In genomic region chr20:50916934-50917333, GRCh38 we compare ENCODE assay signal across 12 cellular contexts. TPM values are rescaled to one million over a fixed set of nuclear protein-coding genes. Genes with fewer than 3 reads are reported as not detected.
DNase-seq lines count a peak whose midpoint lies in the region; ATAC-seq and TF ChIP-seq lines count a peak whose summit lies in the region.
"Had no signal": no experiment of that assay in that cellular context is flagged by ENCODE, and none has a peak within 500 bp of the region (broad histone marks: within the 10 kb centered on the region; RNA-seq: fewer than 3 reads in every experiment).

No MANE protein-coding gene starts in this region.

- no peaks in the 10 kb centered on the region for H3K27me3 ChIP-seq in BLaER1
- no peaks in the 10 kb centered on the region for H3K27me3 ChIP-seq in GM23248 (replicated peaks; ENCODE audit: insufficient read depth)
- no peaks in the 10 kb centered on the region for H3K27me3 ChIP-seq in ascending aorta
- H3K27me3 ChIP-seq in suprapubic skin = no peaks in the 10 kb centered on the region

- H3K4me2 ChIP-seq in BLaER1 (peak overlapping the region; percentile 63), GM23248 (ENCODE audit: unreplicated experiment) (no peak overlapping the region)

- TF ChIP-seq CTCF in ascending aorta (IDR thresholded peaks at IDR 0.05) (no peak), nephron (IDR thresholded peaks at IDR 0.05; ENCODE audit: unreplicated experiment in 3 of 3) (no peak), suprapubic skin (IDR thresholded peaks at IDR 0.05) (no peak)

- peaks cover 78% of the 10 kb centered on the region for H3F3A ChIP-seq in GM23248 (ENCODE audit: insufficient read depth)

- 59 to 73% methylated on average over 3 of the region's 3 CpGs for WGBS in GM23248 (ENCODE audit: low coverage in 1 of 2, low lambda C conversion rate in 2 of 2, missing lambda C conversion rate in 2 of 2), 2 experiments
- 76% methylated on average over 3 of the region's 3 CpGs for WGBS in suprapubic skin

- H3K4me1 ChIP-seq in BLaER1 (peaks cover 82% of the 10 kb centered on the region), GM23248 (ENCODE audit: insufficient read depth) (peaks cover 82% of the 10 kb centered on the region), ascending aorta (peaks cover 0 to 65% of the 10 kb centered on the region in 2 donors), suprapubic skin (peaks cover 81% of the 10 kb centered on the region)

- ATAC-seq in GM18498 (IDR thresholded peaks at IDR 0.05; ENCODE audit: unreplicated experiment) (no peak), GM21381 (IDR thresholded peaks at IDR 0.05; ENCODE audit: unreplicated experiment) (no peak)

- peaks cover 68% of the 10 kb centered on the region for H3K4me1 Mint-ChIP-seq in nephron

- H3K9me3 Mint-ChIP-seq in nephron = no peaks in the 10 kb centered on the region

- H3K27ac Mint-ChIP-seq in nephron = peak overlapping the region; percentile 17 to 79 (median 32)

- intact Hi-C loops in ascending aorta (cut with DNase I) = no loop called here

- H3K4me3 ChIP-seq in BLaER1 = no peak overlapping the region
- no peak overlapping the region for H3K4me3 ChIP-seq in GM23248
- no peak overlapping the region for H3K4me3 ChIP-seq in ascending aorta
- H3K4me3 ChIP-seq in suprapubic skin = no peak overlapping the region

- no peak for DNase-seq in GM23248
- DNase-seq in ascending aorta (ENCODE audit: low spot score in 2 of 2) = no peak
- DNase-seq in suprapubic skin (ENCODE audit: low spot score in 2 of 2) = no peak
- no peak for DNase-seq in RPMI8226
- DNase-seq: activated effector memory CD4-positive, alpha-beta T cell treated with anti-CD3 and anti-CD28 coated beads, Interleukin-2, amount 50 U/mL, for 16 hours; COR-L47; NCI-H2029 treated with DMSO at 0.1 percent for 48 hours; stimulated activated CD4-positive, alpha-beta T cell treated with anti-CD3 and anti-CD28 coated beads, Interleukin-12 subunit alpha, Interleukin-12 subunit beta, amount 100 ng/mL, for 4 hours had no signal

- no peaks in the 10 kb centered on the region for H3K9me2 ChIP-seq in GM23248 (ENCODE audit: insufficient read depth)

- in situ Hi-C loops in GM23248 (cut with MboI) = no loop called here

- no peak for TF ChIP-seq POLR2A in suprapubic skin (IDR thresholded peaks at IDR 0.05)

- H3K36me3 Mint-ChIP-seq in nephron (ENCODE audit: low read depth) = peaks cover 37% of the 10 kb centered on the region

- no peak overlapping the region for H3K27ac ChIP-seq in BLaER1
- peak overlapping the region; percentile 58 for H3K27ac ChIP-seq in GM23248
- peak overlapping the region; percentile 15 to 60 for H3K27ac ChIP-seq in ascending aorta
- no peak overlapping the region for H3K27ac ChIP-seq in suprapubic skin

- H3K36me3 ChIP-seq in BLaER1 = peaks cover 81% of the 10 kb centered on the region
- no peaks in the 10 kb centered on the region for H3K36me3 ChIP-seq in GM23248 (ENCODE audit: low read depth)
- peaks cover 0 to 4% of the 10 kb centered on the region in 2 donors for H3K36me3 ChIP-seq in ascending aorta
- no peaks in the 10 kb centered on the region for H3K36me3 ChIP-seq in suprapubic skin

- no peak overlapping the region for H3K4me3 Mint-ChIP-seq in nephron

- H3K27me3 Mint-ChIP-seq in nephron (ENCODE audit: low read depth) = no peaks in the 10 kb centered on the region

- peaks cover 100% of the 10 kb centered on the region for H3K79me2 ChIP-seq in GM23248 (ENCODE audit: insufficient read depth)

- H3K9ac ChIP-seq in BLaER1 (0 out of 2 replicates have a peak overlapping the region, but pooled peaks have one; percentile 4), GM23248 (no peak overlapping the region)

- H4K20me1 ChIP-seq in BLaER1 = peaks cover 100% of the 10 kb centered on the region
- H4K20me1 ChIP-seq in GM23248 (ENCODE audit: insufficient read depth) = peaks cover 34% of the 10 kb centered on the region

- no peak overlapping the region for H2AFZ ChIP-seq in GM23248

- H3K9me3 ChIP-seq in BLaER1 (no peaks in the 10 kb centered on the region), GM23248 (ENCODE audit: low read depth) (no peaks in the 10 kb centered on the region), ascending aorta (no peaks in the 10 kb centered on the region), suprapubic skin (no peaks in the 10 kb centered on the region)

- no peak for TF ChIP-seq EP300 in suprapubic skin (IDR thresholded peaks at IDR 0.05)

RNA-seq across cellular contexts. Expression of gene ADNP, which starts 14.3 kb away (rescaled TPM):
- total RNA-seq in GM23248 (2014; rRNA removed; shearing (Covaris generic)) = 14.9 and 15.0 TPM in 2 replicates
- 32.6 and 34.2 TPM in 2 replicates for polyA plus RNA-seq in GM23248 (2016; fragmentation: Nextera tagmentation; extraction: Ambion mirVana)
- 22.5 TPM for total RNA-seq in ascending aorta
- 10 to 100 TPM; 58.9 to 77.1 (median 72.6) TPM for total RNA-seq in suprapubic skin

RNA-seq across cellular contexts. Expression of gene DPM1, which starts 41.4 kb away (rescaled TPM):
- total RNA-seq in GM23248 (2014; rRNA removed; shearing (Covaris generic)) = 59.1 and 93.1 TPM in 2 replicates
- 122 and 127 TPM in 2 replicates for polyA plus RNA-seq in GM23248 (2016; fragmentation: Nextera tagmentation; extraction: Ambion mirVana)
- total RNA-seq in ascending aorta (37.5 TPM), suprapubic skin (10 to 100 TPM; 30.5 to 54.3 (median 41.5) TPM)

RNA-seq across cellular contexts. Expression of gene MOCS3, which starts 41.7 kb away (rescaled TPM):
- 7.2 and 11.5 TPM in 2 replicates for total RNA-seq in GM23248 (2014; rRNA removed; shearing (Covaris generic))
- polyA plus RNA-seq in GM23248 (2016; fragmentation: Nextera tagmentation; extraction: Ambion mirVana) = 5.3 and 5.6 TPM in 2 replicates
- total RNA-seq in ascending aorta = 4.7 TPM
- 1 to 10 TPM; 4.5 to 7.4 (median 6.5) TPM for total RNA-seq in suprapubic skin

Comparison
In these comparisons a context has a peak if more than half of its experiments do, and no peak if none do; other contexts are left out.
1. H3K27ac ChIP-seq: peak in GM23248 (single experiment) and ascending aorta (2 of 2); none in BLaER1 (single experiment) and suprapubic skin (single experiment).